Comparison of ENCODE assay signal across 8 cellular contexts in genomic region chr10:98446656-98447221, GRCh38. TPM values are rescaled to one million over a fixed set of nuclear protein-coding genes. Genes with fewer than 3 reads are reported as not detected.
DNase-seq lines count a peak whose midpoint lies in the region; ATAC-seq and TF ChIP-seq lines count a peak whose summit lies in the region.

HPS1 (minus strand) TSS chr10:98446935; CDS start chr10:98443240, 3,695 bp downstream.

- ATAC-seq in HG02763 (IDR thresholded peaks at IDR 0.05; ENCODE audit: unreplicated experiment) (peak; percentile 91), left lung (peak; percentile 98)

- intact Hi-C loops in left lung (cut with DNase I) = no loop called here

- peaks cover 4 to 28% of the 10 kb centered on the region in 2 donors for H3K4me1 ChIP-seq in left lung

- peaks cover 0 to 37% of the 10 kb centered on the region in 2 donors for H3K36me3 ChIP-seq in left lung

- peak; percentile 22 for DNase-seq in NCI-H2029 (lab: John Stamatoyannopoulos, UW)
- DNase-seq in NCI-H2029 treated with DMSO at 0.1 percent for 48 hours (lab: John Stamatoyannopoulos, UW) = no peak
- peak; percentile 16 to 37 for DNase-seq in NCI-H1930 (lab: John Stamatoyannopoulos, UW)
- peak; percentile 77 to 81 for DNase-seq in activated CD4-positive, alpha-beta T cell treated with anti-CD3 and anti-CD28 coated beads for 4 hours
- peak; percentile 91 for DNase-seq in coronary artery (ENCODE audit: low spot score)
- peak; percentile 87 to 97 for DNase-seq in left lung
- DNase-seq in stimulated activated CD4-positive, alpha-beta T cell treated with anti-CD3 and anti-CD28 coated beads, Interleukin-2, amount 100 ng/mL, for 4 hours (ENCODE audit: low read depth) = peak; percentile 77

- H3K27ac ChIP-seq in coronary artery (peak within 1 kb of the TSS; percentile 92 to 94), left lung (peak within 1 kb of the TSS; percentile 84 to 90)

- H3K9me3 ChIP-seq in left lung = no peaks in the 10 kb centered on the region

- H3K4me3 ChIP-seq in coronary artery (peak within 1 kb of the TSS; percentile 85), left lung (peak within 1 kb of the TSS; percentile 74 to 80)

- TF ChIP-seq CTCF in coronary artery (IDR thresholded peaks at IDR 0.05) (no peak), left lung (IDR thresholded peaks at IDR 0.05) (no peak)

- peaks cover 0 to 3% of the 10 kb centered on the region in 2 donors for H3K27me3 ChIP-seq in left lung

RNA-seq across cellular contexts. Expression of gene HPS1, which starts in this region (rescaled TPM):
- total RNA-seq in left lung = 10 to 100 TPM; 64.2 to 95.0 TPM
